In genomic region chr11:100761806-100762205, GRCh38 we compare ENCODE assay signal across 21 cellular contexts.
DNase-seq lines count a peak whose midpoint lies in the region; ATAC-seq and TF ChIP-seq lines count a peak whose summit lies in the region.
"Had no signal": no experiment of that assay in that cellular context is flagged by ENCODE, and none has a peak within 500 bp of the region (broad histone marks: within the 10 kb centered on the region; RNA-seq: fewer than 3 reads in every experiment).

No MANE protein-coding gene starts in this region.

- H3K4me1 Mint-ChIP-seq in WTC11 (peaks cover 33% of the 10 kb centered on the region), mesothelial cell of epicardium (peaks cover 7% of the 10 kb centered on the region), chondrocyte (ENCODE audit: low read depth) (peaks cover 24% of the 10 kb centered on the region)

- ATAC-seq in WTC11, result no peak

- POLR2A ChIA-PET in WTC11 (lab: Charles Lee), result no interaction called here

- CTCF ChIA-PET in WTC11 (lab: Charles Lee), result interaction anchor here (1.4 kb wide), 1 partner anchor 9 kb away, joined by 4 read pairs; no protein-coding TSS in a partner anchor

- H3K9me3 Mint-ChIP-seq in WTC11 (no peaks in the 10 kb centered on the region), mesothelial cell of epicardium (no peaks in the 10 kb centered on the region), chondrocyte (ENCODE audit: low read depth) (no peaks in the 10 kb centered on the region)

- in situ Hi-C loops in KBM-7 (cut with MboI; ENCODE audit: low pct_unique_long_range_greater_than_20kb, low sequenced_read_pairs), result no loop called here

- H3K36me3 Mint-ChIP-seq in WTC11 (no peaks in the 10 kb centered on the region), mesothelial cell of epicardium (peaks cover 2% of the 10 kb centered on the region), chondrocyte (ENCODE audit: low read depth) (no peaks in the 10 kb centered on the region)
- H3K36me3 Mint-ChIP-seq: CD14-positive monocyte had no signal

- DNase-seq in AG10803 (ENCODE audit: low read depth), result peak; percentile 13
- peak; percentile 45 to 82 for DNase-seq in NCI-H524 (lab: John Stamatoyannopoulos, UW)
- no peak for DNase-seq in WTC11 (ENCODE audit: low spot score)
- no peak for DNase-seq in mesothelial cell of epicardium (ENCODE audit: low spot score in 2 of 2, unreplicated experiment in 2 of 2)
- DNase-seq in chondrocyte (ENCODE audit: low spot score), result no peak
- DNase-seq in activated CD4-positive, alpha-beta T cell treated with anti-CD3 and anti-CD28 coated beads, Interleukin-2, amount 50 U/mL, for 4 hours, result no peak
- no peak for DNase-seq in anterior cingulate cortex (lab: John Stamatoyannopoulos, UW)
- DNase-seq in KBM-7, result no peak
- DNase-seq: DMS79 treated with DMSO at 0.1 percent for 48 hours, MG63, NCI-H1092, NCI-H1436, NCI-H187 treated with DMSO at 0.1 percent for 48 hours, NCI-H2107, NCI-H226, NCI-H510A treated with DMSO at 0.1 percent for 48 hours, PC-3, SHP77 had no signal

- no peak for TF ChIP-seq CTCF in AG10803 (conservative IDR thresholded peaks at IDR 0.05; ENCODE audit: low read length)
- TF ChIP-seq CTCF in WTC11 (IDR thresholded peaks at IDR 0.05), result no peak
- no peak for TF ChIP-seq CTCF in mesothelial cell of epicardium (IDR thresholded peaks at IDR 0.05; ENCODE audit: unreplicated experiment)
- no peak for TF ChIP-seq CTCF in chondrocyte (IDR thresholded peaks at IDR 0.05)

- H3K27ac Mint-ChIP-seq in WTC11 (peak overlapping the region; percentile 58), mesothelial cell of epicardium (peak overlapping the region; percentile 16), chondrocyte (ENCODE audit: unreplicated experiment) (no peak overlapping the region)
- H3K27ac Mint-ChIP-seq: B cell, CD14-positive monocyte had no signal

- no peaks in the 10 kb centered on the region for H3K27me3 Mint-ChIP-seq in WTC11 (ENCODE audit: low read depth)
- H3K27me3 Mint-ChIP-seq in mesothelial cell of epicardium (ENCODE audit: low read depth), result no peaks in the 10 kb centered on the region
- no peaks in the 10 kb centered on the region for H3K27me3 Mint-ChIP-seq in chondrocyte (ENCODE audit: low read depth)
- H3K27me3 Mint-ChIP-seq: B cell had no signal

- H3K4me3 Mint-ChIP-seq in WTC11, result no peak overlapping the region
- no peak overlapping the region for H3K4me3 Mint-ChIP-seq in mesothelial cell of epicardium
- no peak overlapping the region for H3K4me3 Mint-ChIP-seq in chondrocyte (ENCODE audit: unreplicated experiment)
- H3K4me3 Mint-ChIP-seq: B cell, CD14-positive monocyte had no signal

- H3K4me3 ChIP-seq in AG10803 (ENCODE audit: low read length), result no peak overlapping the region
- H3K4me3 ChIP-seq: MG63, SK-N-MC had no signal

TF ChIP-seq in WTC11, 78 proteins besides CTCF, POLR2A, EP300 and RAD21:
- TF ChIP-seq OVOL2 (CRISPR knock-in tag; IDR thresholded peaks at IDR 0.05; ENCODE audit: borderline replicate concordance) (no peak), IRF2 (CRISPR knock-in tag; IDR thresholded peaks at IDR 0.05; ENCODE audit: borderline replicate concordance, low read depth) (no peak), ZNF232 (CRISPR knock-in tag; IDR thresholded peaks at IDR 0.05) (no peak), ZNF425 (CRISPR knock-in tag; conservative IDR thresholded peaks at IDR 0.05) (no peak)
- TF ChIP-seq, protein P1, sequence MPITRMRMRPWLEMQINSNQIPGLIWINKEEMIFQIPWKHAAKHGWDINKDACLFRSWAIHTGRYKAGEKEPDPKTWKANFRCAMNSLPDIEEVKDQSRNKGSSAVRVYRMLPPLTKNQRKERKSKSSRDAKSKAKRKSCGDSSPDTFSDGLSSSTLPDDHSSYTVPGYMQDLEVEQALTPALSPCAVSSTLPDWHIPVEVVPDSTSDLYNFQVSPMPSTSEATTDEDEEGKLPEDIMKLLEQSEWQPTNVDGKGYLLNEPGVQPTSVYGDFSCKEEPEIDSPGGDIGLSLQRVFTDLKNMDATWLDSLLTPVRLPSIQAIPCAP (CRISPR knock-in tag; IDR thresholded peaks at IDR 0.05), result no peak
TF ChIP-seq in WTC11: peak in this region for 0.

Comparison
In these comparisons a context has a peak if more than half of its experiments do, and no peak if none do; other contexts are left out.
1. DNase-seq: peak in AG10803 (single experiment) and NCI-H524 (2 of 2); none in WTC11 (single experiment), mesothelial cell of epicardium (0 of 2), chondrocyte (single experiment), activated CD4-positive, alpha-beta T cell treated with anti-CD3 and anti-CD28 coated beads, Interleukin-2, amount 50 U/mL, for 4 hours (0 of 2), anterior cingulate cortex (0 of 58) and KBM-7 (single experiment).